Comparison of ENCODE assay signal across 12 cellular contexts in genomic region chr3:141737108-141737507, GRCh38. TPM values are rescaled to one million over a fixed set of nuclear protein-coding genes. Genes with fewer than 3 reads are reported as not detected.
A peak's percentile ranks its signal among the peaks of the same experiment; 100 is the strongest.
DNase-seq lines count a peak whose midpoint lies in the region; ATAC-seq, FAIRE-seq and TF ChIP-seq lines count a peak whose summit lies in the region.
"Had no signal": no experiment of that assay in that cellular context is flagged by ENCODE, and none has a peak within 500 bp of the region (broad histone marks: within the 10 kb centered on the region; RNA-seq: fewer than 3 reads in every experiment).

No MANE protein-coding gene starts in this region.

- DNase-seq in GM12892 (ENCODE audit: insufficient read length) (peak; percentile 2), PC-3 (no peak), keratinocyte (ENCODE audit: low read depth, low spot score) (no peak), NCI-H748 (lab: John Stamatoyannopoulos, UW; ENCODE audit: unreplicated experiment) (no peak)
- DNase-seq in activated CD4-positive, CD25-positive, alpha-beta regulatory T cell treated with anti-CD3 and anti-CD28 coated beads, Interleukin-2, amount 50 U/mL, for 72 hours, result no peak
- DNase-seq: activated naive CD4-positive, alpha-beta T cell had no signal

- no peaks in the 10 kb centered on the region for H3K9me3 ChIP-seq in PC-3 (ENCODE audit: low read length)
- no peaks in the 10 kb centered on the region for H3K9me3 ChIP-seq in keratinocyte (ENCODE audit: control insufficient read depth, low read depth, low read length)
- H3K9me3 ChIP-seq: vagina had no signal

- dilution Hi-C loops in keratinocyte (cut with MboI; ENCODE audit: extremely low pct_ligation_motif_present, low sequenced_read_pairs), result no loop called here

- ATAC-seq in PC-3 (no peak), GM21528 (IDR thresholded peaks at IDR 0.05; ENCODE audit: low FRiP score, unreplicated experiment) (no peak), HG02623 (IDR thresholded peaks at IDR 0.05; ENCODE audit: unreplicated experiment) (no peak)

- CTCF ChIA-PET in PC-3 (lab: Charles Lee), result no interaction called here

- H3K4me1 ChIP-seq in ACC112 (ENCODE audit: control insufficient read depth, insufficient read depth, low read length, unreplicated experiment) (peaks cover 22% of the 10 kb centered on the region), PC-3 (ENCODE audit: insufficient read depth, low read length) (peaks cover 19% of the 10 kb centered on the region), keratinocyte (ENCODE audit: control insufficient read depth, extremely low read depth, insufficient read depth, low read length) (peaks cover 17% of the 10 kb centered on the region)

- H3K4me3 ChIP-seq in ACC112 (ENCODE audit: low read depth, low read length) (no peak overlapping the region), PC-3 (ENCODE audit: low read length) (no peak overlapping the region), keratinocyte (ENCODE audit: control insufficient read depth in 2 of 3, extremely low read depth in 1 of 3, insufficient read depth in 2 of 3, low read depth in 1 of 3, low read length in 3 of 3) (no peak overlapping the region)

- no peak for TF ChIP-seq POLR2A in GM12892 (IDR thresholded peaks at IDR 0.05; ENCODE audit: low read depth, low read length)

- H3K36me3 ChIP-seq in ACC112 (ENCODE audit: insufficient read depth, low read length), result no peaks in the 10 kb centered on the region
- H3K36me3 ChIP-seq in PC-3 (ENCODE audit: low read depth, low read length), result no peaks in the 10 kb centered on the region
- peaks cover 0 to 3% of the 10 kb centered on the region in 2 experiments for H3K36me3 ChIP-seq in keratinocyte (ENCODE audit: control insufficient read depth in 2 of 2, extremely low read depth in 1 of 2, insufficient read depth in 2 of 2, low read length in 2 of 2)
- H3K36me3 ChIP-seq: cardiac muscle cell, vagina had no signal

- no peak overlapping the region for H3K4me2 ChIP-seq in PC-3 (ENCODE audit: low read length)
- H3K4me2 ChIP-seq in keratinocyte (ENCODE audit: control insufficient read depth, extremely low read depth, insufficient read depth, low read depth, low read length), result no peak overlapping the region

- no TSS peak for BruUV-seq in PC-3 (replicated peaks; lab: Mats Ljungman, UMichigan)

- H3K27me3 ChIP-seq in ACC112 (ENCODE audit: insufficient read depth, low read length), result no peaks in the 10 kb centered on the region
- no peaks in the 10 kb centered on the region for H3K27me3 ChIP-seq in PC-3 (ENCODE audit: low read length)
- H3K27me3 ChIP-seq in keratinocyte (ENCODE audit: control insufficient read depth, extremely low read depth, insufficient read depth, low read length), result no peaks in the 10 kb centered on the region
- H3K27me3 ChIP-seq: cardiac muscle cell, vagina had no signal

- H3F3A ChIP-seq in PC-3 (ENCODE audit: low read length, unreplicated experiment), result no peaks in the 10 kb centered on the region

- peaks cover 2% of the 10 kb centered on the region for H3K9me1 ChIP-seq in keratinocyte (ENCODE audit: control insufficient read depth, extremely low read depth, insufficient read depth, low read length)

- TF ChIP-seq CTCF in PC-3 (conservative IDR thresholded peaks at IDR 0.05; ENCODE audit: low read depth, low read length) (no peak), keratinocyte (optimal IDR thresholded peaks at IDR 0.05 in 1 of 3, IDR thresholded peaks at IDR 0.05 in 1 of 3, conservative IDR thresholded peaks at IDR 0.05 in 1 of 3; ENCODE audit: extremely low read depth in 1 of 3, insufficient read depth in 2 of 3, low read length in 3 of 3) (no peak)

- H4K20me1 ChIP-seq in PC-3 (ENCODE audit: low read length) (peaks cover 5% of the 10 kb centered on the region; the same call in 1 of the 2 replicates), keratinocyte (ENCODE audit: control insufficient read depth, extremely low read depth, insufficient read depth, low read length) (peaks cover 5% of the 10 kb centered on the region)

- H3K27ac ChIP-seq in ACC112 (ENCODE audit: low read depth, low read length), result no peak overlapping the region
- no peak overlapping the region for H3K27ac ChIP-seq in PC-3 (ENCODE audit: low read length)
- no peak overlapping the region for H3K27ac ChIP-seq in keratinocyte (ENCODE audit: control insufficient read depth, insufficient read depth, low read length)

- H3K9ac ChIP-seq in PC-3 (ENCODE audit: low read length) (no peak overlapping the region), keratinocyte (ENCODE audit: control insufficient read depth, extremely low read depth, insufficient read depth, low read length) (no peak overlapping the region)

- no peaks in the 10 kb centered on the region for H3K9me2 ChIP-seq in PC-3 (replicated peaks; ENCODE audit: low read length)

- H3K79me2 ChIP-seq in ACC112 (ENCODE audit: control insufficient read depth, insufficient read depth, low read length, unreplicated experiment) (peaks cover 40% of the 10 kb centered on the region), PC-3 (ENCODE audit: low read length) (peaks cover 40% of the 10 kb centered on the region), keratinocyte (ENCODE audit: control insufficient read depth, insufficient read depth, low read length) (peaks cover 40% of the 10 kb centered on the region)

- POLR2A ChIA-PET in PC-3 (lab: Charles Lee; ENCODE audit: unreplicated experiment), result no interaction called here

- FAIRE-seq in GM12892 (lab: Jason Lieb, UNC) (no peak), keratinocyte (lab: Jason Lieb, UNC) (no peak)

- intact Hi-C loops in PC-3 (cut with micrococcal nuclease), result no loop called here

- H2AFZ ChIP-seq in ACC112 (ENCODE audit: low read length, unreplicated experiment) (peak overlapping the region; percentile 34), PC-3 (ENCODE audit: low read length) (peak overlapping the region; percentile 30; the same call in 1 of the 2 replicates), keratinocyte (ENCODE audit: control insufficient read depth, low read length) (peak overlapping the region; percentile 51)

RNA-seq across cellular contexts. Expression of gene RNF7, which starts 1.0 kb away (rescaled TPM):
- 71.3 TPM for polyA plus RNA-seq in GM12892 (2012; ENCODE audit: missing spikeins)
- total RNA-seq in PC-3 (2014; rRNA removed), result 42.3 and 42.9 TPM in 2 replicates
- polyA plus RNA-seq in keratinocyte, result 91.1 to 105 TPM (median 96.5 TPM) in 3 replicates
- polyA plus RNA-seq in keratinocyte (2011; ENCODE audit: low read depth), result 41.4 TPM
- 105 and 127 TPM in 2 replicates for polyA plus RNA-seq in keratinocyte (2011; cell fraction: cytosol; rRNA removed)
- polyA plus RNA-seq in keratinocyte (2011; cell fraction: nucleus; rRNA removed), result 33.2 and 42.3 TPM in 2 replicates
- polyA plus RNA-seq in keratinocyte (2012; ENCODE audit: low replicate concordance), result 84.1 and 92.6 TPM in 2 replicates
- 8.1 to 27.5 TPM (median 24.3 TPM) in 3 replicates for polyA minus RNA-seq in keratinocyte
- polyA minus RNA-seq in keratinocyte (2011; cell fraction: cytosol; rRNA and poly(A)+ RNA removed), result 37.6 TPM
- 2.6 and 6.8 TPM in 2 replicates for polyA minus RNA-seq in keratinocyte (2011; cell fraction: nucleus; rRNA and poly(A)+ RNA removed)

RNA-seq across cellular contexts. Expression of gene GRK7, which starts 26.1 kb away (rescaled TPM):
- not detected for polyA plus RNA-seq in GM12892 (2012; ENCODE audit: missing spikeins)
- total RNA-seq in PC-3 (2014; rRNA removed), result 0.12 TPM in 1 of 2 replicates, not detected in the other
- not detected in 3 replicates for polyA plus RNA-seq in keratinocyte
- 0.21 TPM for polyA plus RNA-seq in keratinocyte (2011; ENCODE audit: low read depth)
- polyA plus RNA-seq in keratinocyte (2011; cell fraction: cytosol; rRNA removed), result not detected in 2 replicates
- not detected in 2 replicates for polyA plus RNA-seq in keratinocyte (2011; cell fraction: nucleus; rRNA removed)
- polyA plus RNA-seq in keratinocyte (2012; ENCODE audit: low replicate concordance), result not detected in 2 replicates
- polyA minus RNA-seq in keratinocyte, result not detected in 3 replicates
- polyA minus RNA-seq in keratinocyte (2011; cell fraction: cytosol; rRNA and poly(A)+ RNA removed), result not detected
- not detected in 2 replicates for polyA minus RNA-seq in keratinocyte (2011; cell fraction: nucleus; rRNA and poly(A)+ RNA removed)
- total RNA-seq: cardiac muscle cell, smooth muscle cell had no signal
- polyA plus RNA-seq: cardiac muscle cell, smooth muscle cell had no signal
